Comparison of ENCODE assay signal across 8 cellular contexts in the genomic region with DNA sequence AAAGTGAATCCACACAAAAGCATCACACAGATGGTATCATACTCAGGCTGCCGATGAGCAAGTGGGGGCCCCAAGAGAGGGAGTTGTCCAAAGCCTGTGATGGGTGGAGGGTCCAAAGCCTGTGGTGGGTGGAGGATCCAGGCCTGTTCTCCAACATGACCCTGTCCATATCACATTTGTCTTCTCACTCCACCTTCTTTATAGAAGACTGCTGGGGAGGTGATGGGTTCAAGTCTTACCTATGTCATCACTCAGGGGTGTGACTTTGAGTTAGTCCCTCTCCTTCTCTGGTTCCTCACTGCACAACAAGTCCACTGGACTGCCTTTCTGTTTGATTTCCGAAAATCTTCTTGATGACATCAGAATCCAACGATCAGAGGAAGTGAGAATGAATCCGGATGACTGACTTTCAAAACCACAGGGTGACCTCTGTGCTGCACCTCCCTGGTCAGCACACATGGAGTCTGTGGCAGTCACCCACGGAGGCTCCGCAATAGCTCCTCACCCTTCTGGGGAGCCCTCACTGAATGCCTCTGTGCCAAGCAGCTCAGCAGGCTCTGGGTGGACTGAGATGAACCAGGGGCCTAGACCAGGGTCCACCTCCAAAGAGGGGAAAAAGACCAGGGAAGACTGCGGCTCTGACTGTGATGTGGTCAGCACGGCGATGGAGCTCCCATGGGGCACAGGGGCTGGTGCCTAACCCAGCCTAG.
DNase-seq lines count a peak whose midpoint lies in the region; ATAC-seq and TF ChIP-seq lines count a peak whose summit lies in the region.

No MANE protein-coding gene starts in this region.

- no peak overlapping the region for H3K27ac ChIP-seq in CD4-positive, alpha-beta memory T cell (ENCODE audit: low read depth, low read length)
- no peak overlapping the region for H3K27ac ChIP-seq in psoas muscle

- no peaks in the 10 kb centered on the region for H3K36me3 ChIP-seq in CD4-positive, alpha-beta memory T cell (ENCODE audit: insufficient read depth, low read length)
- H3K36me3 ChIP-seq in psoas muscle (ENCODE audit: insufficient read depth in 1 of 2, low read depth in 1 of 2), result no peaks in the 10 kb centered on the region

- peak overlapping the region in 5 of 7 donors; percentile 72 to 92 (median 84) for H3K27ac Mint-ChIP-seq in CD4-positive, alpha-beta memory T cell
- H3K27ac Mint-ChIP-seq in activated naive CD8-positive, alpha-beta T cell treated with anti-CD3 and anti-CD28 coated beads, Interleukin-2, amount 50 U/mL, for 24 hours, result peak overlapping the region; percentile 92
- H3K27ac Mint-ChIP-seq in chondrocyte (ENCODE audit: unreplicated experiment), result no peak overlapping the region

- no peaks in the 10 kb centered on the region for H3K9me3 ChIP-seq in CD4-positive, alpha-beta memory T cell (ENCODE audit: control insufficient read depth in 1 of 2, low read length in 2 of 2)
- no peaks in the 10 kb centered on the region for H3K9me3 ChIP-seq in psoas muscle

- TF ChIP-seq CTCF in psoas muscle (IDR thresholded peaks at IDR 0.05), result no peak
- TF ChIP-seq CTCF in chondrocyte (IDR thresholded peaks at IDR 0.05), result no peak

- ATAC-seq in HG03439 (IDR thresholded peaks at IDR 0.05; ENCODE audit: unreplicated experiment) (peak; percentile 49), psoas muscle (peak in 3 of 4 donors; percentile 20 to 35 (median 27)), GM18858 (IDR thresholded peaks at IDR 0.05; ENCODE audit: unreplicated experiment) (no peak)
- peak; percentile 12 for ATAC-seq in activated naive CD8-positive, alpha-beta T cell treated with anti-CD3 and anti-CD28 coated beads, Interleukin-2, amount 50 U/mL, for 24 hours

- 87 to 91% (median 87%) methylated on average over 9 of the region's 9 CpGs for WGBS in psoas muscle, 3 donors

- intact Hi-C loops in CD4-positive, alpha-beta memory T cell (cut with micrococcal nuclease), result loop anchor here (2.0 to 10.0 kb wide), 3 partner anchors 59 to 177 kb away; no protein-coding TSS in a partner anchor
- intact Hi-C loops in psoas muscle (cut with DNase I), result no loop called here

- no peaks in the 10 kb centered on the region for H3K36me3 Mint-ChIP-seq in CD4-positive, alpha-beta memory T cell
- H3K36me3 Mint-ChIP-seq in activated naive CD8-positive, alpha-beta T cell treated with anti-CD3 and anti-CD28 coated beads, Interleukin-2, amount 50 U/mL, for 24 hours (ENCODE audit: low read depth), result peaks cover 4% of the 10 kb centered on the region
- no peaks in the 10 kb centered on the region for H3K36me3 Mint-ChIP-seq in chondrocyte (ENCODE audit: low read depth)

- peak overlapping the region in 4 of 8 donors; percentile 73 to 77 (median 75) for H3K4me3 Mint-ChIP-seq in CD4-positive, alpha-beta memory T cell
- peak overlapping the region; percentile 57 for H3K4me3 Mint-ChIP-seq in activated naive CD8-positive, alpha-beta T cell treated with anti-CD3 and anti-CD28 coated beads, Interleukin-2, amount 50 U/mL, for 24 hours
- H3K4me3 Mint-ChIP-seq in chondrocyte (ENCODE audit: unreplicated experiment), result no peak overlapping the region

- peaks cover 27 to 54% (median 40%) of the 10 kb centered on the region in 4 donors for H3K4me1 Mint-ChIP-seq in CD4-positive, alpha-beta memory T cell
- peaks cover 85% of the 10 kb centered on the region for H3K4me1 Mint-ChIP-seq in activated naive CD8-positive, alpha-beta T cell treated with anti-CD3 and anti-CD28 coated beads, Interleukin-2, amount 50 U/mL, for 24 hours
- H3K4me1 Mint-ChIP-seq in chondrocyte (ENCODE audit: low read depth), result no peaks in the 10 kb centered on the region

- no peaks in the 10 kb centered on the region for H3K9me3 Mint-ChIP-seq in CD4-positive, alpha-beta memory T cell
- peaks cover 9% of the 10 kb centered on the region for H3K9me3 Mint-ChIP-seq in activated naive CD8-positive, alpha-beta T cell treated with anti-CD3 and anti-CD28 coated beads, Interleukin-2, amount 50 U/mL, for 24 hours
- H3K9me3 Mint-ChIP-seq in chondrocyte (ENCODE audit: low read depth), result no peaks in the 10 kb centered on the region

- DNase-seq in CD4-positive, alpha-beta memory T cell, result no peak
- peak; percentile 61 for DNase-seq in GM19238 (ENCODE audit: insufficient read length, low spot score)
- DNase-seq in activated naive CD8-positive, alpha-beta T cell treated with anti-CD3 and anti-CD28 coated beads, Interleukin-2, amount 50 U/mL, for 24 hours, result no peak
- no peak for DNase-seq in psoas muscle
- no peak for DNase-seq in iPS-NIHi11 (ENCODE audit: low spot score)
- no peak for DNase-seq in chondrocyte (ENCODE audit: low spot score)

- H3K27me3 ChIP-seq in CD4-positive, alpha-beta memory T cell (ENCODE audit: insufficient read depth, low read length), result no peaks in the 10 kb centered on the region
- no peaks in the 10 kb centered on the region for H3K27me3 ChIP-seq in psoas muscle (ENCODE audit: insufficient read depth in 3 of 3, low read length in 2 of 3)

- H3K27me3 Mint-ChIP-seq in CD4-positive, alpha-beta memory T cell, result peaks cover 0 to 1% of the 10 kb centered on the region in 2 donors
- peaks cover 2% of the 10 kb centered on the region for H3K27me3 Mint-ChIP-seq in activated naive CD8-positive, alpha-beta T cell treated with anti-CD3 and anti-CD28 coated beads, Interleukin-2, amount 50 U/mL, for 24 hours
- H3K27me3 Mint-ChIP-seq in chondrocyte (ENCODE audit: low read depth), result peaks cover 2% of the 10 kb centered on the region

- CTCF ChIA-PET in CD4-positive, alpha-beta memory T cell (lab: Charles Lee; ENCODE audit: partially characterized antibody), result interaction anchor here (1.0 to 1.5 kb wide), 4 partner anchors 58 to 177 kb away, joined by 3 to 5 read pairs (median 3); no protein-coding TSS in a partner anchor

- POLR2A ChIA-PET in CD4-positive, alpha-beta memory T cell (lab: Charles Lee; ENCODE audit: partially characterized antibody), result interaction anchor here (0.9 to 2.2 kb wide), 6 partner anchors 8 to 140 kb away, joined by 3 to 9 read pairs (median 4); no protein-coding TSS in a partner anchor

- no peak overlapping the region for H3K4me3 ChIP-seq in CD4-positive, alpha-beta memory T cell (ENCODE audit: low read length in 2 of 2)
- H3K4me3 ChIP-seq in psoas muscle, result no peak overlapping the region

- H3K4me1 ChIP-seq in CD4-positive, alpha-beta memory T cell (ENCODE audit: insufficient read depth, low read length), result peaks cover 44% of the 10 kb centered on the region
- no peaks in the 10 kb centered on the region for H3K4me1 ChIP-seq in psoas muscle
